14 cellular contexts compared by ENCODE assay signal in the genomic region with DNA sequence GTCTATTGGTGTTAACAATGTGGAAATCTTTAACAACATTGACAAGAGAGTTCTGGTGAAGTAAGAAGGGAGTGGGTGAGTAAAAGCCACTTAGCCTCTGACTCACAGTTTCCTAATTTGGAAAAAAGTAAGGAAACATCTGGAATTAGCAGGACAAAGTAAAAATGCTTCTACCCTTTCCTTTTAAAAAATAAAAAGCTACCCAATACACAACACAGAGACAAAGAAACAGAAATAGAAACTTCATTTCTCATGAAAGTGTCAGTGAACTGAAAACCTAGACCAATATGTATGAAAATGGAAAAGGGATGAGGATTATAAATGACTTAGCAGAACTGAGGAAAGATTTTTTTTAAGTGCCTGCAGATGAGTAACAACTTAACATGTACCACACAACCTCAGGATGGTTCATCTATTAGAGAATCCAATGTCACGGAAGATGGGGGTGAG.
DNase-seq lines count a peak whose midpoint lies in the region; ATAC-seq, FAIRE-seq and TF ChIP-seq lines count a peak whose summit lies in the region.
"Had no signal": no experiment of that assay in that cellular context is flagged by ENCODE, and none has a peak within 500 bp of the region (broad histone marks: within the 10 kb centered on the region; RNA-seq: fewer than 3 reads in every experiment).

No MANE protein-coding gene starts in this region.

- H3K27ac ChIP-seq in osteoblast (ENCODE audit: low read depth, low read length) (peak overlapping the region; percentile 79), endodermal cell (ENCODE audit: low read depth, low read length) (no peak overlapping the region)
- no peak overlapping the region for H3K27ac ChIP-seq in effector memory CD4-positive, alpha-beta T cell (ENCODE audit: insufficient read depth, low read length, poor library complexity, severe bottlenecking)

- peak overlapping the region; percentile 43 for H3K4me2 ChIP-seq in osteoblast (ENCODE audit: insufficient read depth, low read length)

- H3K36me3 Mint-ChIP-seq in endodermal cell (ENCODE audit: low read depth), result no peaks in the 10 kb centered on the region
- H3K36me3 Mint-ChIP-seq: brain had no signal

- no peak for FAIRE-seq in frontal cortex (lab: Jason Lieb, UNC)

- no peaks in the 10 kb centered on the region for H3K79me2 ChIP-seq in osteoblast (ENCODE audit: insufficient read depth, low read length)

- no peaks in the 10 kb centered on the region for H3K9me3 Mint-ChIP-seq in endodermal cell
- H3K9me3 Mint-ChIP-seq: brain; CD4-positive, alpha-beta T cell had no signal

- no peaks in the 10 kb centered on the region for H3K27me3 Mint-ChIP-seq in endodermal cell (ENCODE audit: insufficient read depth)

- DNase-seq in GM04504 (ENCODE audit: low read depth) (peak; percentile 44), cardiac fibroblast (ENCODE audit: low read depth in 2 of 2) (peak; percentile 52 to 65), osteoblast (ENCODE audit: insufficient read length, low spot score, missing footprints) (no peak), frontal cortex (ENCODE audit: low spot score in 2 of 2) (no peak), endodermal cell (no peak)
- no peak for DNase-seq in effector memory CD4-positive, alpha-beta T cell
- DNase-seq: activated CD4-positive, alpha-beta T cell treated with anti-CD3 and anti-CD28 coated beads for 1 hour; CD4-positive, alpha-beta T cell; NCI-H1436 treated with DMSO at 0.1 percent for 48 hours; right cardiac atrium had no signal

- 88 to 97% methylated on average over 1 of the region's 1 CpG for WGBS in endodermal cell (ENCODE audit: insufficient coverage in 1 of 2, insufficient read length in 1 of 2), 2 experiments

- peaks cover 2% of the 10 kb centered on the region for H3K4me1 Mint-ChIP-seq in endodermal cell

- peaks cover 29% of the 10 kb centered on the region for H3K4me1 ChIP-seq in osteoblast (ENCODE audit: insufficient read depth, low read length)
- H3K4me1 ChIP-seq in effector memory CD4-positive, alpha-beta T cell (ENCODE audit: control insufficient read depth, insufficient read depth, low read length, poor library complexity, severe bottlenecking), result no peaks in the 10 kb centered on the region
- H3K4me1 ChIP-seq in endodermal cell (ENCODE audit: control insufficient read depth, insufficient read depth, low read length), result no peaks in the 10 kb centered on the region
- H3K4me1 ChIP-seq: HAP-1 had no signal

- no peak for TF ChIP-seq CTCF in cardiac fibroblast (IDR thresholded peaks at IDR 0.05; ENCODE audit: low read depth, low read length)
- TF ChIP-seq CTCF in osteoblast (IDR thresholded peaks at IDR 0.05; ENCODE audit: extremely low read depth, low read depth, low read length), result no peak
- TF ChIP-seq CTCF in endodermal cell (conservative IDR thresholded peaks at IDR 0.05), result no peak

- H3K9ac ChIP-seq in endodermal cell (ENCODE audit: extremely low read depth, low read length, poor library complexity, severe bottlenecking), result no peak overlapping the region

- H3K9me3 ChIP-seq in osteoblast (ENCODE audit: low read depth, low read length), result no peaks in the 10 kb centered on the region
- H3K9me3 ChIP-seq in effector memory CD4-positive, alpha-beta T cell (ENCODE audit: control insufficient read depth, low read length), result no peaks in the 10 kb centered on the region
- H3K9me3 ChIP-seq in endodermal cell (ENCODE audit: control insufficient read depth, low read length), result no peaks in the 10 kb centered on the region
- H3K9me3 ChIP-seq: HAP-1 had no signal

- no peak overlapping the region for H3K4me3 Mint-ChIP-seq in endodermal cell
- H3K4me3 Mint-ChIP-seq: brain; CD4-positive, alpha-beta T cell had no signal

- H4K20me1 ChIP-seq in osteoblast (ENCODE audit: insufficient read depth, low read length), result no peaks in the 10 kb centered on the region

- H3K36me3 ChIP-seq in osteoblast (ENCODE audit: insufficient read depth, low read length) (no peaks in the 10 kb centered on the region), endodermal cell (ENCODE audit: control insufficient read depth, insufficient read depth, low read length) (no peaks in the 10 kb centered on the region)
- no peaks in the 10 kb centered on the region for H3K36me3 ChIP-seq in effector memory CD4-positive, alpha-beta T cell (ENCODE audit: control insufficient read depth, insufficient read depth, low read length)
- H3K36me3 ChIP-seq: HAP-1 had no signal

- ATAC-seq in HG02973 (IDR thresholded peaks at IDR 0.05; ENCODE audit: unreplicated experiment), result peak; percentile 44
- ATAC-seq in GM21528 (IDR thresholded peaks at IDR 0.05; ENCODE audit: low FRiP score, unreplicated experiment), result no peak

- no peak overlapping the region for H2AFZ ChIP-seq in osteoblast (ENCODE audit: low read length)

- H3K4me3 ChIP-seq in cardiac fibroblast (replicated peaks in 1 of 2; ENCODE audit: low read depth in 2 of 2, low read length in 2 of 2) (no peak overlapping the region), osteoblast (ENCODE audit: insufficient read depth, low read length) (no peak overlapping the region), endodermal cell (ENCODE audit: low read length) (no peak overlapping the region)
- no peak overlapping the region for H3K4me3 ChIP-seq in effector memory CD4-positive, alpha-beta T cell (ENCODE audit: insufficient read depth, low read depth, low read length, poor library complexity, severe bottlenecking)
- H3K4me3 ChIP-seq: HAP-1 had no signal

- no peak overlapping the region for H3K27ac Mint-ChIP-seq in endodermal cell
- H3K27ac Mint-ChIP-seq: brain; CD4-positive, alpha-beta T cell had no signal

- H3K27me3 ChIP-seq in osteoblast (ENCODE audit: insufficient read depth, low read length) (no peaks in the 10 kb centered on the region), endodermal cell (ENCODE audit: control insufficient read depth, insufficient read depth, low read length, poor library complexity, severe bottlenecking) (no peaks in the 10 kb centered on the region)
- no peaks in the 10 kb centered on the region for H3K27me3 ChIP-seq in effector memory CD4-positive, alpha-beta T cell (replicated peaks; ENCODE audit: control insufficient read depth, insufficient read depth, low read length, poor library complexity, severe bottlenecking)

Comparison
In these comparisons a context has a peak if more than half of its experiments do, and no peak if none do; other contexts are left out.
1. DNase-seq: peak in GM04504 (single experiment) and cardiac fibroblast (2 of 2); none in osteoblast (single experiment), frontal cortex (0 of 2), effector memory CD4-positive, alpha-beta T cell (0 of 3) and endodermal cell (single experiment).